Comparison of ENCODE assay signal across 1 cellular context in the genomic region with DNA sequence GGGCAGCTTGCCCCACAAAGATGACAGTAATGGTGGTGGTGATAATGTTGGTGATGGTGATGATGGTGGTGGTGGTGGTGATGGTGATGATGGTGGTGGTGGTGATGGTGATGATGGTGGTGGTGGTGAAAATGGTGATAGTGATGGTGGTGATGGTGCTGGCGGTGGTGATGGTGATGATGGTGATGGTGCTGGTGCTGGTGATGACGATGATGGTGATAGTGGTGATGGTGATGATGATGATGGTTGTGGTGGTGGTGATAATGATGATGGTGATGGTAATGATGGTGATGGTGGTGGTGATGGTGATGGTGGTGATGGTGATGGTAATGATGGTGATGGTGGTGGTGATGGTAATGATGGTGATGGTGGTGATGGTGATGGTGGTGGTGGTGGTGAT.
A peak's percentile ranks its signal among the peaks of the same experiment; 100 is the strongest.
TF ChIP-seq lines count a peak whose summit lies in the region.

No MANE protein-coding gene starts in this region.

TF ChIP-seq in HEK293, 187 proteins besides CTCF, POLR2A, EP300 and RAD21 (continued from another document):
- TF ChIP-seq, protein P1, sequence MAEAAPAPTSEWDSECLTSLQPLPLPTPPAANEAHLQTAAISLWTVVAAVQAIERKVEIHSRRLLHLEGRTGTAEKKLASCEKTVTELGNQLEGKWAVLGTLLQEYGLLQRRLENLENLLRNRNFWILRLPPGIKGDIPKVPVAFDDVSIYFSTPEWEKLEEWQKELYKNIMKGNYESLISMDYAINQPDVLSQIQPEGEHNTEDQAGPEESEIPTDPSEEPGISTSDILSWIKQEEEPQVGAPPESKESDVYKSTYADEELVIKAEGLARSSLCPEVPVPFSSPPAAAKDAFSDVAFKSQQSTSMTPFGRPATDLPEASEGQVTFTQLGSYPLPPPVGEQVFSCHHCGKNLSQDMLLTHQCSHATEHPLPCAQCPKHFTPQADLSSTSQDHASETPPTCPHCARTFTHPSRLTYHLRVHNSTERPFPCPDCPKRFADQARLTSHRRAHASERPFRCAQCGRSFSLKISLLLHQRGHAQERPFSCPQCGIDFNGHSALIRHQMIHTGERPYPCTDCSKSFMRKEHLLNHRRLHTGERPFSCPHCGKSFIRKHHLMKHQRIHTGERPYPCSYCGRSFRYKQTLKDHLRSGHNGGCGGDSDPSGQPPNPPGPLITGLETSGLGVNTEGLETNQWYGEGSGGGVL (tag by site-specific recombination; IDR thresholded peaks at IDR 0.05) = no peak
- peak; percentile 38; the same call in 1 of the 2 replicates for TF ChIP-seq ZFP41 (tag by site-specific recombination; IDR thresholded peaks at IDR 0.05; ENCODE audit: borderline replicate concordance)
- no peak for TF ChIP-seq ZBTB48 (tag by site-specific recombination; IDR thresholded peaks at IDR 0.05)
- TF ChIP-seq, protein P2, sequence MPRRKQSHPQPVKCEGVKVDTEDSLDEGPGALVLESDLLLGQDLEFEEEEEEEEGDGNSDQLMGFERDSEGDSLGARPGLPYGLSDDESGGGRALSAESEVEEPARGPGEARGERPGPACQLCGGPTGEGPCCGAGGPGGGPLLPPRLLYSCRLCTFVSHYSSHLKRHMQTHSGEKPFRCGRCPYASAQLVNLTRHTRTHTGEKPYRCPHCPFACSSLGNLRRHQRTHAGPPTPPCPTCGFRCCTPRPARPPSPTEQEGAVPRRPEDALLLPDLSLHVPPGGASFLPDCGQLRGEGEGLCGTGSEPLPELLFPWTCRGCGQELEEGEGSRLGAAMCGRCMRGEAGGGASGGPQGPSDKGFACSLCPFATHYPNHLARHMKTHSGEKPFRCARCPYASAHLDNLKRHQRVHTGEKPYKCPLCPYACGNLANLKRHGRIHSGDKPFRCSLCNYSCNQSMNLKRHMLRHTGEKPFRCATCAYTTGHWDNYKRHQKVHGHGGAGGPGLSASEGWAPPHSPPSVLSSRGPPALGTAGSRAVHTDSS (tag by site-specific recombination; IDR thresholded peaks at IDR 0.05) = peak; percentile 92
- no peak for TF ChIP-seq ZNF560 (tag by site-specific recombination; IDR thresholded peaks at IDR 0.05; ENCODE audit: borderline replicate concordance)
- TF ChIP-seq ZNF624 (tag by site-specific recombination; IDR thresholded peaks at IDR 0.05) = no peak
- no peak for TF ChIP-seq ZNF521 (tag by site-specific recombination; IDR thresholded peaks at IDR 0.05)
- peak; percentile 52; the same call in 1 of the 2 replicates for TF ChIP-seq YY2 (tag by site-specific recombination; IDR thresholded peaks at IDR 0.05)
- TF ChIP-seq ZNF223 (tag by site-specific recombination; IDR thresholded peaks at IDR 0.05) = no peak
- TF ChIP-seq BCL11B (tag by site-specific recombination; IDR thresholded peaks at IDR 0.05; ENCODE audit: low read depth) = no peak
- no peak for TF ChIP-seq BCL11A (tag by site-specific recombination; IDR thresholded peaks at IDR 0.05; ENCODE audit: low read depth)
- TF ChIP-seq, protein P3, sequence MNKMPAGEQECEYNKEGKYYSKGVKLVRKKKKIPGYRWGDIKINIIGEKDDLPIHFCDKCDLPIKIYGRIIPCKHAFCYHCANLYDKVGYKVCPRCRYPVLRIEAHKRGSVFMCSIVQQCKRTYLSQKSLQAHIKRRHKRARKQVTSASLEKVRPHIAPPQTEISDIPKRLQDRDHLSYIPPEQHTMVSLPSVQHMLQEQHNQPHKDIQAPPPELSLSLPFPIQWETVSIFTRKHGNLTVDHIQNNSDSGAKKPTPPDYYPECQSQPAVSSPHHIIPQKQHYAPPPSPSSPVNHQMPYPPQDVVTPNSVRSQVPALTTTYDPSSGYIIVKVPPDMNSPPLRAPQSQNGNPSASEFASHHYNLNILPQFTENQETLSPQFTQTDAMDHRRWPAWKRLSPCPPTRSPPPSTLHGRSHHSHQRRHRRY (tag by site-specific recombination; IDR thresholded peaks at IDR 0.05) = no peak
- TF ChIP-seq ZNF350 (tag by site-specific recombination; IDR thresholded peaks at IDR 0.05) = no peak
- TF ChIP-seq ZNF366 (tag by site-specific recombination; conservative IDR thresholded peaks at IDR 0.05) = no peak
- TF ChIP-seq ZXDB (tag by site-specific recombination; IDR thresholded peaks at IDR 0.05) = no peak
- TF ChIP-seq ZNF292 (tag by site-specific recombination; IDR thresholded peaks at IDR 0.05; ENCODE audit: borderline replicate concordance, low read depth) = no peak
- TF ChIP-seq HOXA7 (CRISPR knock-in tag; IDR thresholded peaks at IDR 0.05; ENCODE audit: borderline replicate concordance) = no peak
- TF ChIP-seq ZFP69B (tag by site-specific recombination; IDR thresholded peaks at IDR 0.05) = no peak
